Comparison of ENCODE assay signal across 1 cellular context in genomic region chr6:43313813-43314212, GRCh38.
A peak's percentile ranks its signal among the peaks of the same experiment; 100 is the strongest.
TF ChIP-seq lines count a peak whose summit lies in the region.

No MANE protein-coding gene starts in this region.

TF ChIP-seq in HepG2, 621 proteins besides CTCF, POLR2A, EP300 and RAD21 (continued from another document):
- TF ChIP-seq, protein P1, sequence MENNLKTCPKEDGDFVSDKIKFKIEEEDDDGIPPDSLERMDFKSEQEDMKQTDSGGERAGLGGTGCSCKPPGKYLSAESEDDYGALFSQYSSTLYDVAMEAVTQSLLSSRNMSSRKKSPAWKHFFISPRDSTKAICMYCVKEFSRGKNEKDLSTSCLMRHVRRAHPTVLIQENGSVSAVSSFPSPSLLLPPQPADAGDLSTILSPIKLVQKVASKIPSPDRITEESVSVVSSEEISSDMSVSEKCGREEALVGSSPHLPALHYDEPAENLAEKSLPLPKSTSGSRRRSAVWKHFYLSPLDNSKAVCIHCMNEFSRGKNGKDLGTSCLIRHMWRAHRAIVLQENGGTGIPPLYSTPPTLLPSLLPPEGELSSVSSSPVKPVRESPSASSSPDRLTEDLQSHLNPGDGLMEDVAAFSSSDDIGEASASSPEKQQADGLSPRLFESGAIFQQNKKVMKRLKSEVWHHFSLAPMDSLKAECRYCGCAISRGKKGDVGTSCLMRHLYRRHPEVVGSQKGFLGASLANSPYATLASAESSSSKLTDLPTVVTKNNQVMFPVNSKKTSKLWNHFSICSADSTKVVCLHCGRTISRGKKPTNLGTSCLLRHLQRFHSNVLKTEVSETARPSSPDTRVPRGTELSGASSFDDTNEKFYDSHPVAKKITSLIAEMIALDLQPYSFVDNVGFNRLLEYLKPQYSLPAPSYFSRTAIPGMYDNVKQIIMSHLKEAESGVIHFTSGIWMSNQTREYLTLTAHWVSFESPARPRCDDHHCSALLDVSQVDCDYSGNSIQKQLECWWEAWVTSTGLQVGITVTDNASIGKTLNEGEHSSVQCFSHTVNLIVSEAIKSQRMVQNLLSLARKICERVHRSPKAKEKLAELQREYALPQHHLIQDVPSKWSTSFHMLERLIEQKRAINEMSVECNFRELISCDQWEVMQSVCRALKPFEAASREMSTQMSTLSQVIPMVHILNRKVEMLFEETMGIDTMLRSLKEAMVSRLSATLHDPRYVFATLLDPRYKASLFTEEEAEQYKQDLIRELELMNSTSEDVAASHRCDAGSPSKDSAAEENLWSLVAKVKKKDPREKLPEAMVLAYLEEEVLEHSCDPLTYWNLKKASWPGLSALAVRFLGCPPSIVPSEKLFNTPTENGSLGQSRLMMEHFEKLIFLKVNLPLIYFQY (CRISPR knock-in tag; IDR thresholded peaks at IDR 0.05; ENCODE audit: borderline replicate concordance): no peak
- TF ChIP-seq SOX6 (IDR thresholded peaks at IDR 0.05): no peak
- 0 out of 2 replicates have a peak, but pooled peaks have one; percentile 28 for TF ChIP-seq SOX6 (CRISPR knock-in tag; IDR thresholded peaks at IDR 0.05)
- TF ChIP-seq ZNF557 (CRISPR knock-in tag; IDR thresholded peaks at IDR 0.05): no peak
- TF ChIP-seq ZNF572 (CRISPR knock-in tag; IDR thresholded peaks at IDR 0.05): no peak
- peak; percentile 17; the same call in 1 of the 2 replicates for TF ChIP-seq CEBPG (CRISPR knock-in tag; IDR thresholded peaks at IDR 0.05)
- no peak for TF ChIP-seq ZNF274 (CRISPR knock-in tag; IDR thresholded peaks at IDR 0.05)
- TF ChIP-seq SMC3 (IDR thresholded peaks at IDR 0.05; ENCODE audit: low read length): peak; percentile 5; the same call in 1 of the 2 replicates
- peak; percentile 24; the same call in 1 of the 2 replicates for TF ChIP-seq CEBPB (IDR thresholded peaks at IDR 0.05; ENCODE audit: borderline replicate concordance, low read depth, low read length)
- TF ChIP-seq PHF20 (CRISPR knock-in tag; IDR thresholded peaks at IDR 0.05): no peak
- TF ChIP-seq BCL6 (CRISPR knock-in tag; IDR thresholded peaks at IDR 0.05): no peak
- TF ChIP-seq, protein P2, sequence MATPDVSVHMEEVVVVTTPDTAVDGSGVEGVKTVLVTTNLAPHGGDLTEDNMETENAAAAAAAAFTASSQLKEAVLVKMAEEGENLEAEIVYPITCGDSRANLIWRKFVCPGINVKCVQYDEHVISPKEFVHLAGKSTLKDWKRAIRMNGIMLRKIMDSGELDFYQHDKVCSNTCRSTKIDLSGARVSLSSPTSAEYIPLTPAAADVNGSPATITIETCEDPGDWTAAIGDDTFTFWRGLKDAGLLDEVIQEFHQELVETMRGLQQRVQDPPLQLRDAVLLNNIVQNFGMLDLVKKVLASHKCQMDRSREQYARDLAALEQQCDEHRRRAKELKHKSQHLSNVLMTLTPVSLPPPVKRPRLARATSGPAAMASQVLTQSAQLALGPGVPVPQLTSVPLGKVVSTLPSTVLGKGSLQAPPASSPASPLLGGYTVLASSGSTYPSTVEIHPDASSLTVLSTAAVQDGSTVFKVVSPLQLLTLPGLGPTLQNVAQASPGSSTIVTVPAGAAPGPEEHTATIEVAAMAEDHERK (CRISPR knock-in tag; IDR thresholded peaks at IDR 0.05; ENCODE audit: low read depth): no peak
- no peak for TF ChIP-seq ZNF12 (CRISPR knock-in tag; IDR thresholded peaks at IDR 0.05)
TF ChIP-seq in HepG2: peak in this region for 8.
